In the genomic region with DNA sequence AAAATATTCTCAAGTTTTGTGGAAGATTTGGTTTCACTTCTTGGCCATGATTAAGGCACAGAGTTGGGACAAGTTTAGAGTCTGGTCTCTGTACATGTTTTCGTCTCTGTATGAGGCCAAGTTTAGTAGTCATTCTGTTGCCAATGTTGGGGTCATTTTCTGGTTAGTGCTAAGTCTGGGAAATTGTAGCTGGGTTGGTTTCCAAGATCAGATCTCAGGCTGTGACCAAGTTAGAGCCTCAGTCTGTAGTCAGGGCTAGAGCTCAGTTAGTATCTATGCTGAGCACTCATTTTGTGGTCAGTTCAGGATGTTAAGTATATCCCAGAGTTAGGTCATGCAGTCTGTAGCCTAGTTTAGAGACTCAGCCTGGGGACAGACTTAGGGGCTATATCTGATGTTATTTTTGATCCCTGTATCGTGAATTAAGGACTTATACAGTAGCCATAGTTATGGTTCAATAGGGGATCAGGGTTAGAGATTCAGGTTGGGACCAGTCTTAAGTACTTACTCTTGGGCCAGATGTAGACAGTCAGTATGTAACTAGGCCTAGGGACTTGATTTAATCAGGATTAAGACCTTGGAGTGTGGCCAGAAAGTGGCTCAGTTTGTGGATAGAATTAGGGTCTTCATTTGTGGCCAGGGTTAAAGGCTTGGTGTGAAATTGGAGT, we compare ENCODE assay signal across 23 cellular contexts. TPM values are rescaled to one million over a fixed set of nuclear protein-coding genes. Genes with fewer than 3 reads are reported as not detected.
A peak's percentile ranks its signal among the peaks of the same experiment; 100 is the strongest.
DNase-seq lines count a peak whose midpoint lies in the region; TF ChIP-seq lines count a peak whose summit lies in the region.
"Had no signal": no experiment of that assay in that cellular context is flagged by ENCODE, and none has a peak within 500 bp of the region (broad histone marks: within the 10 kb centered on the region; RNA-seq: fewer than 3 reads in every experiment).

No MANE protein-coding gene starts in this region.

- CTCF ChIA-PET in RWPE1 (lab: Yijun Ruan, JAX), result no interaction called here

- no peak for TF ChIP-seq CTCF in coronary artery (IDR thresholded peaks at IDR 0.05)
- TF ChIP-seq CTCF in RWPE1 (conservative IDR thresholded peaks at IDR 0.05; ENCODE audit: low read depth), result no peak

- H3K27me3 ChIP-seq in skeletal muscle tissue (ENCODE audit: control insufficient read depth in 3 of 3, insufficient read depth in 3 of 3, low read length in 3 of 3), result peaks cover 0 to under 1% (median 0%) of the 10 kb centered on the region in 3 donors

- no peaks in the 10 kb centered on the region for H3K9me3 ChIP-seq in skeletal muscle tissue (ENCODE audit: control insufficient read depth in 3 of 3, low read length in 3 of 3)

- POLR2A ChIA-PET in RWPE1 (lab: Yijun Ruan, JAX; ENCODE audit: low non-redundant PET), result no interaction called here

- H3K27ac ChIP-seq in coronary artery (peak overlapping the region; percentile 37 to 46), skeletal muscle tissue (ENCODE audit: low read depth, low read length) (peak overlapping the region; percentile 31), RWPE1 (no peak overlapping the region)
- H3K27ac ChIP-seq: dorsolateral prefrontal cortex, VCaP had no signal

- no peak overlapping the region for H3K9ac ChIP-seq in skeletal muscle tissue (ENCODE audit: low read depth in 1 of 3, low read length in 3 of 3)

- DNase-seq in EH (ENCODE audit: low read depth) (peak; percentile 50), OCI-M1 (lab: John Stamatoyannopoulos, UW) (peak; percentile 86), coronary artery (ENCODE audit: low spot score) (no peak), RWPE1 (ENCODE audit: low spot score) (no peak), cerebellar nuclear complex (lab: John Stamatoyannopoulos, UW) (no peak), ureter (ENCODE audit: low spot score) (no peak)
- DNase-seq in activated CD8-positive, alpha-beta memory T cell treated with anti-CD3 and anti-CD28 coated beads for 24 hours, result no peak
- DNase-seq: activated CD4-positive, alpha-beta T cell treated with anti-CD3 and anti-CD28 coated beads, Interleukin-2, amount 10 ng/mL, durations not matched to agents 24 days and 14 days; activated naive CD4-positive, alpha-beta T cell treated with anti-CD3 and anti-CD28 coated beads for 36 hours; activated T-cell treated with anti-CD3 and anti-CD28 coated beads, Interleukin-2, amount 50 U/mL, for 48 hours; amniotic stem cell; caudate nucleus; CD4-positive, CD25-positive, alpha-beta regulatory T cell; DMS 273 treated with DMSO at 0.1 percent for 48 hours; dorsolateral prefrontal cortex; kidney glomerular epithelial cell; NCI-H2081; NCI-H446; stimulated activated CD4-positive, alpha-beta T cell treated with anti-CD3 and anti-CD28 coated beads, Interleukin-2, amount 100 ng/mL, for 48 hours; stimulated activated naive B cell treated with anti-CD40 and anti-IgM and Interleukin-4, amounts not matched to agents 10 μg/mL and 1 μg/mL and 100 μg/mL, for 72 hours; T-helper 1 cell had no signal

- H3K4me3 ChIP-seq in coronary artery (no peak overlapping the region), skeletal muscle tissue (ENCODE audit: low read length in 3 of 3) (no peak overlapping the region)
- H3K4me3 ChIP-seq: dorsolateral prefrontal cortex had no signal

- H3K4me1 ChIP-seq in skeletal muscle tissue (ENCODE audit: control insufficient read depth in 3 of 3, insufficient read depth in 3 of 3, low read length in 3 of 3), result no peaks in the 10 kb centered on the region

- no peaks in the 10 kb centered on the region for H3K36me3 ChIP-seq in skeletal muscle tissue (ENCODE audit: control insufficient read depth in 3 of 3, insufficient read depth in 3 of 3, low read length in 3 of 3)

RNA-seq across cellular contexts. Expression of a gene that starts 6.6 kb away (rescaled TPM):
- total RNA-seq in skeletal muscle tissue, result 11.5 TPM
- 21.0 TPM for total RNA-seq in ureter

Comparison
In these comparisons a context has a peak if more than half of its experiments do, and no peak if none do; other contexts are left out.
1. DNase-seq: peak in EH (single experiment) and OCI-M1 (single experiment); none in coronary artery (single experiment), RWPE1 (single experiment), activated CD8-positive, alpha-beta memory T cell treated with anti-CD3 and anti-CD28 coated beads for 24 hours (single experiment), cerebellar nuclear complex (0 of 2) and ureter (single experiment).